27 cellular contexts compared by ENCODE assay signal in genomic region chr17:7058831-7059447, GRCh38. TPM values are rescaled to one million over a fixed set of nuclear protein-coding genes. Genes with fewer than 3 reads are reported as not detected.
DNase-seq lines count a peak whose midpoint lies in the region; ATAC-seq, FAIRE-seq and TF ChIP-seq lines count a peak whose summit lies in the region.
"Had no signal": no experiment of that assay in that cellular context is flagged by ENCODE, and none has a peak within 500 bp of the region (broad histone marks: within the 10 kb centered on the region; RNA-seq: fewer than 3 reads in every experiment).

No MANE protein-coding gene starts in this region.

- peaks cover 26% of the 10 kb centered on the region for H3K4me1 ChIP-seq in astrocyte (ENCODE audit: insufficient read depth, low read length)
- H3K4me1 ChIP-seq: esophagus muscularis mucosa, psoas muscle had no signal

- H3K36me3 ChIP-seq in astrocyte (ENCODE audit: insufficient read depth, low read length) = no peaks in the 10 kb centered on the region
- H3K36me3 ChIP-seq: esophagus muscularis mucosa, thoracic aorta had no signal

- H3K4me3 ChIP-seq in astrocyte (ENCODE audit: insufficient read depth, low read depth, low read length) (no peak overlapping the region), fibroblast of pulmonary artery (replicated peaks; ENCODE audit: low read depth, low read length) (no peak overlapping the region)
- H3K4me3 ChIP-seq: dorsolateral prefrontal cortex, esophagus muscularis mucosa, psoas muscle, thoracic aorta had no signal

- no peaks in the 10 kb centered on the region for H4K20me1 ChIP-seq in astrocyte (ENCODE audit: insufficient read depth, low read length)

- TF ChIP-seq CTCF in astrocyte (IDR thresholded peaks at IDR 0.05; ENCODE audit: insufficient read depth, low read depth, low read length) (no peak), fibroblast of pulmonary artery (IDR thresholded peaks at IDR 0.05; ENCODE audit: low read length, missing control alignments) (no peak)

- H3K79me2 ChIP-seq in astrocyte (ENCODE audit: insufficient read depth, low read length) = no peaks in the 10 kb centered on the region

- H3K9me3 Mint-ChIP-seq in activated naive CD4-positive, alpha-beta T cell treated with anti-CD3 and anti-CD28 coated beads, Interleukin-2, amount 50 U/mL, for 24 hours = no peaks in the 10 kb centered on the region
- no peaks in the 10 kb centered on the region for H3K9me3 Mint-ChIP-seq in activated naive CD4-positive, alpha-beta T cell treated with anti-CD3 and anti-CD28 coated beads, Interleukin-2, amount 10 ng/mL, durations not matched to agents 7 days and 5 days
- H3K9me3 Mint-ChIP-seq in astrocyte (ENCODE audit: unreplicated experiment) = no peaks in the 10 kb centered on the region
- no peaks in the 10 kb centered on the region for H3K9me3 Mint-ChIP-seq in stimulated activated naive B cell treated with anti-CD40 and anti-IgM and Interleukin-4, amounts not matched to agents 10 μg/mL and 1 μg/mL and 100 μg/mL, for 72 hours
- H3K9me3 Mint-ChIP-seq: activated CD4-positive, alpha-beta T cell treated with anti-CD3 and anti-CD28 coated beads, Interleukin-2, amount 10 ng/mL, durations not matched to agents 24 days and 14 days; activated naive CD4-positive, alpha-beta T cell treated with anti-CD3 and anti-CD28 coated beads for 36 hours; nephron had no signal

- CTCF ChIA-PET in activated naive CD4-positive, alpha-beta T cell treated with anti-CD3 and anti-CD28 coated beads, Interleukin-2, amount 10 ng/mL, durations not matched to agents 7 days and 5 days (lab: Charles Lee) = interaction anchor here (0.7 to 1.4 kb wide), 2 partner anchors 60 to 87 kb away, joined by 3 read pairs; no protein-coding TSS in a partner anchor

- peak; percentile 47 for FAIRE-seq in astrocyte (lab: Jason Lieb, UNC)
- FAIRE-seq: GM18507, TTC549 had no signal

- H2AFZ ChIP-seq in astrocyte (ENCODE audit: low read depth, low read length) = peak overlapping the region; percentile 58

- DNase-seq in activated naive CD4-positive, alpha-beta T cell treated with anti-CD3 and anti-CD28 coated beads, Interleukin-2, amount 10 ng/mL, durations not matched to agents 7 days and 5 days = no peak
- DNase-seq in astrocyte (ENCODE audit: low read depth) (peak; percentile 53), fibroblast of pulmonary artery (ENCODE audit: low read depth) (peak; percentile 80), NCI-H146 (lab: John Stamatoyannopoulos, UW) (no peak), putamen (ENCODE audit: low spot score) (no peak)
- no peak for DNase-seq in stimulated activated naive B cell treated with anti-CD40 and anti-IgM and Interleukin-4, amounts not matched to agents 10 μg/mL and 1 μg/mL and 100 μg/mL, for 72 hours
- DNase-seq: activated CD4-positive, alpha-beta T cell treated with anti-CD3 and anti-CD28 coated beads, Interleukin-2, amount 10 ng/mL, durations not matched to agents 24 days and 14 days; activated CD8-positive, alpha-beta memory T cell treated with anti-CD3 and anti-CD28 coated beads, Interleukin-2, amount 50 U/mL, for 48 hours; activated naive CD4-positive, alpha-beta T cell treated with anti-CD3 and anti-CD28 coated beads for 36 hours; DMS53; dorsolateral prefrontal cortex; mesendoderm; MV-4-11; NCI-H2029 treated with DMSO at 0.1 percent for 48 hours; NCI-H510A; psoas muscle; SW 1271 had no signal

- peak overlapping the region; percentile 23 for H3K9ac ChIP-seq in astrocyte (ENCODE audit: low read length)

- peaks cover under 1% of the 10 kb centered on the region for H3K27me3 ChIP-seq in astrocyte (ENCODE audit: insufficient read depth, low read length)

- H3K4me1 Mint-ChIP-seq in activated naive CD4-positive, alpha-beta T cell treated with anti-CD3 and anti-CD28 coated beads, Interleukin-2, amount 50 U/mL, for 24 hours = peaks cover 26% of the 10 kb centered on the region
- no peaks in the 10 kb centered on the region for H3K4me1 Mint-ChIP-seq in activated naive CD4-positive, alpha-beta T cell treated with anti-CD3 and anti-CD28 coated beads, Interleukin-2, amount 10 ng/mL, durations not matched to agents 7 days and 5 days
- peaks cover 24% of the 10 kb centered on the region for H3K4me1 Mint-ChIP-seq in astrocyte (ENCODE audit: low read depth, unreplicated experiment)
- peaks cover 8 to 15% of the 10 kb centered on the region in 2 donors for H3K4me1 Mint-ChIP-seq in stimulated activated naive B cell treated with anti-CD40 and anti-IgM and Interleukin-4, amounts not matched to agents 10 μg/mL and 1 μg/mL and 100 μg/mL, for 72 hours

- H3K27ac ChIP-seq in astrocyte (ENCODE audit: low read depth, low read length) = peak overlapping the region; percentile 41
- H3K27ac ChIP-seq: dorsolateral prefrontal cortex, esophagus muscularis mucosa, psoas muscle, thoracic aorta had no signal

- H3K9me3 ChIP-seq in astrocyte (ENCODE audit: insufficient read depth, low read depth, low read length) = no peaks in the 10 kb centered on the region
- H3K9me3 ChIP-seq: esophagus muscularis mucosa, psoas muscle, thoracic aorta had no signal

- no peaks in the 10 kb centered on the region for H3K27me3 Mint-ChIP-seq in activated naive CD4-positive, alpha-beta T cell treated with anti-CD3 and anti-CD28 coated beads, Interleukin-2, amount 50 U/mL, for 24 hours
- H3K27me3 Mint-ChIP-seq in activated naive CD4-positive, alpha-beta T cell treated with anti-CD3 and anti-CD28 coated beads, Interleukin-2, amount 10 ng/mL, durations not matched to agents 7 days and 5 days = peaks cover 33% of the 10 kb centered on the region
- peaks cover 3% of the 10 kb centered on the region for H3K27me3 Mint-ChIP-seq in astrocyte (ENCODE audit: low read depth, unreplicated experiment)
- peaks cover 18 to 35% of the 10 kb centered on the region in 2 donors for H3K27me3 Mint-ChIP-seq in stimulated activated naive B cell treated with anti-CD40 and anti-IgM and Interleukin-4, amounts not matched to agents 10 μg/mL and 1 μg/mL and 100 μg/mL, for 72 hours

- peak overlapping the region; percentile 60 for H3K4me2 ChIP-seq in astrocyte (ENCODE audit: low read length)

- peak overlapping the region; percentile 91 for H3K27ac Mint-ChIP-seq in activated naive CD4-positive, alpha-beta T cell treated with anti-CD3 and anti-CD28 coated beads, Interleukin-2, amount 50 U/mL, for 24 hours
- H3K27ac Mint-ChIP-seq in activated naive CD4-positive, alpha-beta T cell treated with anti-CD3 and anti-CD28 coated beads, Interleukin-2, amount 10 ng/mL, durations not matched to agents 7 days and 5 days = no peak overlapping the region
- H3K27ac Mint-ChIP-seq in astrocyte (ENCODE audit: unreplicated experiment) = peak overlapping the region; percentile 42
- peak overlapping the region; percentile 7 for H3K27ac Mint-ChIP-seq in stimulated activated naive B cell treated with anti-CD40 and anti-IgM and Interleukin-4, amounts not matched to agents 10 μg/mL and 1 μg/mL and 100 μg/mL, for 72 hours
- H3K27ac Mint-ChIP-seq: activated CD4-positive, alpha-beta T cell treated with anti-CD3 and anti-CD28 coated beads, Interleukin-2, amount 10 ng/mL, durations not matched to agents 24 days and 14 days; activated naive CD4-positive, alpha-beta T cell treated with anti-CD3 and anti-CD28 coated beads for 36 hours; nephron had no signal

- H3K36me3 Mint-ChIP-seq in activated naive CD4-positive, alpha-beta T cell treated with anti-CD3 and anti-CD28 coated beads, Interleukin-2, amount 50 U/mL, for 24 hours = no peaks in the 10 kb centered on the region
- no peaks in the 10 kb centered on the region for H3K36me3 Mint-ChIP-seq in activated naive CD4-positive, alpha-beta T cell treated with anti-CD3 and anti-CD28 coated beads, Interleukin-2, amount 10 ng/mL, durations not matched to agents 7 days and 5 days
- H3K36me3 Mint-ChIP-seq in astrocyte (ENCODE audit: low read depth, unreplicated experiment) = no peaks in the 10 kb centered on the region
- H3K36me3 Mint-ChIP-seq in stimulated activated naive B cell treated with anti-CD40 and anti-IgM and Interleukin-4, amounts not matched to agents 10 μg/mL and 1 μg/mL and 100 μg/mL, for 72 hours = no peaks in the 10 kb centered on the region
- H3K36me3 Mint-ChIP-seq: brain had no signal

- no peak for ATAC-seq in stimulated activated naive B cell treated with anti-CD40 and anti-IgM and Interleukin-4, amounts not matched to agents 10 μg/mL and 1 μg/mL and 100 μg/mL, for 72 hours (replicated peaks)
- no peak for ATAC-seq in GM21737 (IDR thresholded peaks at IDR 0.05; ENCODE audit: unreplicated experiment)
- ATAC-seq: psoas muscle had no signal

- peak overlapping the region; percentile 28 for H3K4me3 Mint-ChIP-seq in activated naive CD4-positive, alpha-beta T cell treated with anti-CD3 and anti-CD28 coated beads, Interleukin-2, amount 50 U/mL, for 24 hours
- no peak overlapping the region for H3K4me3 Mint-ChIP-seq in activated naive CD4-positive, alpha-beta T cell treated with anti-CD3 and anti-CD28 coated beads, Interleukin-2, amount 10 ng/mL, durations not matched to agents 7 days and 5 days
- H3K4me3 Mint-ChIP-seq in astrocyte (ENCODE audit: unreplicated experiment) = peak overlapping the region; percentile 3
- no peak overlapping the region for H3K4me3 Mint-ChIP-seq in stimulated activated naive B cell treated with anti-CD40 and anti-IgM and Interleukin-4, amounts not matched to agents 10 μg/mL and 1 μg/mL and 100 μg/mL, for 72 hours
- H3K4me3 Mint-ChIP-seq: activated CD4-positive, alpha-beta T cell treated with anti-CD3 and anti-CD28 coated beads, Interleukin-2, amount 10 ng/mL, durations not matched to agents 24 days and 14 days; activated naive CD4-positive, alpha-beta T cell treated with anti-CD3 and anti-CD28 coated beads for 36 hours; brain; nephron had no signal

RNA-seq across cellular contexts. Expression of gene SLC16A11, which starts 15.0 kb away (rescaled TPM):
- not detected in 2 replicates for total RNA-seq in astrocyte
- total RNA-seq: H4 had no signal

RNA-seq across cellular contexts. Expression of gene CLEC10A, which starts 21.1 kb away (rescaled TPM):
- total RNA-seq in astrocyte = not detected in 2 replicates
- total RNA-seq: A673; activated CD4-positive, alpha-beta T cell treated with anti-CD3 and anti-CD28 coated beads, Interleukin-2, amount 10 ng/mL, durations not matched to agents 24 days and 14 days; activated naive CD4-positive, alpha-beta T cell treated with anti-CD3 and anti-CD28 coated beads for 36 hours; H4 had no signal

RNA-seq across cellular contexts. Expression of gene SLC16A13, which starts 23.1 kb away (rescaled TPM):
- total RNA-seq in astrocyte = 6.6 and 6.7 TPM in 2 replicates

RNA-seq across cellular contexts. Expression of gene BCL6B, which starts 36.1 kb away (rescaled TPM):
- not detected in 2 replicates for total RNA-seq in astrocyte
- total RNA-seq: H4 had no signal

RNA-seq across cellular contexts. Expression of gene RNASEK, which starts 46.5 kb away (rescaled TPM):
- 245 and 259 TPM in 2 replicates for total RNA-seq in astrocyte

Comparison
In these comparisons a context has a peak if more than half of its experiments do, and no peak if none do; other contexts are left out.
1. H3K4me3 Mint-ChIP-seq: peak in activated naive CD4-positive, alpha-beta T cell treated with anti-CD3 and anti-CD28 coated beads, Interleukin-2, amount 50 U/mL, for 24 hours (single experiment) and astrocyte (single experiment); none in activated naive CD4-positive, alpha-beta T cell treated with anti-CD3 and anti-CD28 coated beads, Interleukin-2, amount 10 ng/mL, durations not matched to agents 7 days and 5 days (single experiment) and stimulated activated naive B cell treated with anti-CD40 and anti-IgM and Interleukin-4, amounts not matched to agents 10 μg/mL and 1 μg/mL and 100 μg/mL, for 72 hours (0 of 2).
2. DNase-seq: peak in astrocyte (single experiment) and fibroblast of pulmonary artery (single experiment); none in activated naive CD4-positive, alpha-beta T cell treated with anti-CD3 and anti-CD28 coated beads, Interleukin-2, amount 10 ng/mL, durations not matched to agents 7 days and 5 days (single experiment), stimulated activated naive B cell treated with anti-CD40 and anti-IgM and Interleukin-4, amounts not matched to agents 10 μg/mL and 1 μg/mL and 100 μg/mL, for 72 hours (single experiment), NCI-H146 (single experiment) and putamen (single experiment).